ENCODE assay signal across 1 cellular context in genomic region chr2:186691900-186692299, GRCh38.
TF ChIP-seq lines count a peak whose summit lies in the region.

No MANE protein-coding gene starts in this region.

TF ChIP-seq in H1, 55 proteins besides CTCF, POLR2A, EP300 and RAD21 (continued from another document):
- TF ChIP-seq ATF2 (IDR thresholded peaks at IDR 0.05; ENCODE audit: low read length) (no peak), CHD7 (IDR thresholded peaks at IDR 0.05; ENCODE audit: insufficient replicate concordance, low read length) (no peak), HDAC2 (IDR thresholded peaks at IDR 0.05; ENCODE audit: borderline replicate concordance in 1 of 2, low read depth in 2 of 2, low read length in 2 of 2) (no peak), CEBPB (IDR thresholded peaks at IDR 0.05; ENCODE audit: low read depth, low read length) (no peak), SIN3A (conservative IDR thresholded peaks at IDR 0.05 in 1 of 2, IDR thresholded peaks at IDR 0.05 in 1 of 2; ENCODE audit: low read depth in 1 of 2, low read length in 2 of 2) (no peak), ZNF274 (IDR thresholded peaks at IDR 0.05; ENCODE audit: borderline replicate concordance, extremely low read depth, low read length) (no peak), CTBP2 (IDR thresholded peaks at IDR 0.05; ENCODE audit: borderline replicate concordance, insufficient read depth, insufficient read length, low read length) (no peak), CHD2 (IDR thresholded peaks at IDR 0.05; ENCODE audit: low read length) (no peak), EGR1 (IDR thresholded peaks at IDR 0.05; ENCODE audit: borderline replicate concordance, low read depth, low read length) (no peak), TEAD4 (IDR thresholded peaks at IDR 0.05; ENCODE audit: low read depth, low read length) (no peak), NANOG (IDR thresholded peaks at IDR 0.05; ENCODE audit: insufficient read depth, low read depth, low read length, poor library complexity, severe bottlenecking) (no peak), ATF3 (IDR thresholded peaks at IDR 0.05; ENCODE audit: insufficient read depth, low read depth, low read length) (no peak), GABPA (IDR thresholded peaks at IDR 0.05; ENCODE audit: borderline replicate concordance, insufficient read depth, low read length) (no peak), SUZ12 (IDR thresholded peaks at IDR 0.05; ENCODE audit: low read length) (no peak)
- TF ChIP-seq, protein P1, sequence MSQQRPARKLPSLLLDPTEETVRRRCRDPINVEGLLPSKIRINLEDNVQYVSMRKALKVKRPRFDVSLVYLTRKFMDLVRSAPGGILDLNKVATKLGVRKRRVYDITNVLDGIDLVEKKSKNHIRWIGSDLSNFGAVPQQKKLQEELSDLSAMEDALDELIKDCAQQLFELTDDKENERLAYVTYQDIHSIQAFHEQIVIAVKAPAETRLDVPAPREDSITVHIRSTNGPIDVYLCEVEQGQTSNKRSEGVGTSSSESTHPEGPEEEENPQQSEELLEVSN (IDR thresholded peaks at IDR 0.05) = no peak
